26 cellular contexts compared by ENCODE assay signal in genomic region chr11:72317982-72318381, GRCh38.
DNase-seq lines count a peak whose midpoint lies in the region; ATAC-seq and FAIRE-seq lines count a peak whose summit lies in the region.
"Had no signal": no experiment of that assay in that cellular context is flagged by ENCODE, and none has a peak within 500 bp of the region (broad histone marks: within the 10 kb centered on the region; RNA-seq: fewer than 3 reads in every experiment).

No MANE protein-coding gene starts in this region.

- ATAC-seq in activated naive CD4-positive, alpha-beta T cell treated with anti-CD3 and anti-CD28 coated beads, Interleukin-2, amount 50 U/mL, for 72 hours: no peak
- ATAC-seq in activated T-helper 17 cell treated with anti-CD3 and anti-CD28 coated beads, Interleukin-2, amount 50 U/mL, for 72 hours (replicated peaks): no peak
- peak; percentile 70 to 78 for ATAC-seq in left cardiac atrium
- ATAC-seq: CD8-positive, alpha-beta T cell; K562 had no signal

- no peaks in the 10 kb centered on the region for H3K36me3 Mint-ChIP-seq in activated naive CD4-positive, alpha-beta T cell treated with anti-CD3 and anti-CD28 coated beads, Interleukin-2, amount 50 U/mL, for 72 hours
- H3K36me3 Mint-ChIP-seq in activated T-helper 17 cell treated with anti-CD3 and anti-CD28 coated beads, Interleukin-2, amount 50 U/mL, for 72 hours (ENCODE audit: low read depth): peaks cover 59% of the 10 kb centered on the region

- peak overlapping the region; percentile 14 to 16 for H3K27ac Mint-ChIP-seq in activated naive CD4-positive, alpha-beta T cell treated with anti-CD3 and anti-CD28 coated beads, Interleukin-2, amount 50 U/mL, for 72 hours
- H3K27ac Mint-ChIP-seq in activated T-helper 17 cell treated with anti-CD3 and anti-CD28 coated beads, Interleukin-2, amount 50 U/mL, for 72 hours: peak overlapping the region; percentile 36
- H3K27ac Mint-ChIP-seq: CD8-positive, alpha-beta T cell; HFFc6 had no signal

- H3K4me1 Mint-ChIP-seq in activated T-helper 17 cell treated with anti-CD3 and anti-CD28 coated beads, Interleukin-2, amount 50 U/mL, for 72 hours: peaks cover 5% of the 10 kb centered on the region

- no peak for FAIRE-seq in urothelium cell line (lab: Jason Lieb, UNC)
- FAIRE-seq: A204.1, G401.6, HTR-8/SVneo, K562 had no signal

- no peaks in the 10 kb centered on the region for H3K27me3 Mint-ChIP-seq in activated T-helper 17 cell treated with anti-CD3 and anti-CD28 coated beads, Interleukin-2, amount 50 U/mL, for 72 hours

- no peak overlapping the region for H3K4me3 Mint-ChIP-seq in activated T-helper 17 cell treated with anti-CD3 and anti-CD28 coated beads, Interleukin-2, amount 50 U/mL, for 72 hours
- H3K4me3 Mint-ChIP-seq: CD8-positive, alpha-beta T cell; HFFc6 had no signal

- intact Hi-C loops in left cardiac atrium (cut with DNase I): no loop called here

- no peaks in the 10 kb centered on the region for H3K9me3 Mint-ChIP-seq in activated naive CD4-positive, alpha-beta T cell treated with anti-CD3 and anti-CD28 coated beads, Interleukin-2, amount 50 U/mL, for 72 hours
- H3K9me3 Mint-ChIP-seq in activated T-helper 17 cell treated with anti-CD3 and anti-CD28 coated beads, Interleukin-2, amount 50 U/mL, for 72 hours: no peaks in the 10 kb centered on the region
- H3K9me3 Mint-ChIP-seq: CD8-positive, alpha-beta T cell; HFFc6 had no signal

- DNase-seq in activated naive CD4-positive, alpha-beta T cell treated with anti-CD3 and anti-CD28 coated beads, Interleukin-2, amount 50 U/mL, for 72 hours (ENCODE audit: low spot score in 2 of 2): no peak
- DNase-seq in activated naive CD4-positive, alpha-beta T cell treated with anti-CD3 and anti-CD28 coated beads, Interleukin-2, amount 50 U/mL, for 16 hours: no peak
- DNase-seq in left cardiac atrium (no peak), urothelium cell line (ENCODE audit: low spot score) (no peak)
- no peak for DNase-seq in activated CD4-positive, alpha-beta T cell treated with anti-CD3 and anti-CD28 coated beads for 1 hour
- DNase-seq in stimulated activated CD4-positive, alpha-beta T cell treated with anti-CD3 and anti-CD28 coated beads, Interleukin-15, amount 100 ng/mL, for 24 hours: no peak
- DNase-seq: Caco-2; CD8-positive, alpha-beta T cell; GM23248; H7; HFFc6; Kasumi-1; NCI-H1092 treated with DMSO at 0.1 percent for 48 hours; NCI-H1436; NCI-H187 treated with DMSO at 0.1 percent for 48 hours; NCI-H2107; NCI-H446; NCI-H524 treated with DMSO at 0.1 percent for 48 hours; NCI-H774; PC-9; SHP77 had no signal

Comparison
In these comparisons a context has a peak if more than half of its experiments do, and no peak if none do; other contexts are left out.
1. ATAC-seq: peak in left cardiac atrium (2 of 2); none in activated naive CD4-positive, alpha-beta T cell treated with anti-CD3 and anti-CD28 coated beads, Interleukin-2, amount 50 U/mL, for 72 hours (0 of 2) and activated T-helper 17 cell treated with anti-CD3 and anti-CD28 coated beads, Interleukin-2, amount 50 U/mL, for 72 hours (single experiment).